In genomic region chr14:61464539-61465320, GRCh38 we compare ENCODE assay signal across 7 cellular contexts.
DNase-seq lines count a peak whose midpoint lies in the region; ATAC-seq, FAIRE-seq and TF ChIP-seq lines count a peak whose summit lies in the region.
"Not testable (repeated sequence)": the region's sequence is repeated elsewhere in the genome, so short reads cannot be mapped to it uniquely, and the experiment has no call there.

No MANE protein-coding gene starts in this region.

- not testable (repeated sequence) for H3K27me3 ChIP-seq in CD4-positive, CD25-positive, alpha-beta regulatory T cell (ENCODE audit: control insufficient read depth, insufficient read depth, low read length); heart right ventricle

- H3K36me3 Mint-ChIP-seq in CD4-positive, CD25-positive, alpha-beta regulatory T cell = peaks cover 52% of the 10 kb centered on the region
- peaks cover 47% of the 10 kb centered on the region for H3K36me3 Mint-ChIP-seq in activated CD4-positive, alpha-beta T cell treated with anti-CD3 and anti-CD28 coated beads for 36 hours (ENCODE audit: low read depth)
- peaks cover 51% of the 10 kb centered on the region for H3K36me3 Mint-ChIP-seq in activated T-helper 1 cell treated with anti-CD3 and anti-CD28 coated beads, Interleukin-12 subunit alpha, Interleukin-12 subunit beta, Interleukin-2, Interleukin-4 antibody, amounts not matched to agents 30 ng/mL and 10 ng/mL and 1 ng/mL, durations not matched to agents 14 hours and 24 hours and 36 hours (ENCODE audit: low read depth)
- peaks cover 48% of the 10 kb centered on the region for H3K36me3 Mint-ChIP-seq in activated naive CD8-positive, alpha-beta T cell treated with anti-CD3 and anti-CD28 coated beads, Interleukin-2, amount 10 ng/mL, durations not matched to agents 7 days and 5 days
- peaks cover 21 to 92% (median 34%) of the 10 kb centered on the region in 3 donors for H3K36me3 Mint-ChIP-seq in naive thymus-derived CD8-positive, alpha-beta T cell

- H3K27ac ChIP-seq in CD4-positive, CD25-positive, alpha-beta regulatory T cell (ENCODE audit: insufficient read depth, low read length, poor library complexity, severe bottlenecking) = not testable (repeated sequence)
- H3K27ac ChIP-seq in heart right ventricle = peak overlapping the region in 6 of 10 donors; percentile 56 to 97 (median 88)

- ATAC-seq in CD4-positive, CD25-positive, alpha-beta regulatory T cell (ENCODE audit: low read depth in 2 of 2); activated CD4-positive, alpha-beta T cell treated with anti-CD3 and anti-CD28 coated beads for 36 hours; activated naive CD8-positive, alpha-beta T cell treated with anti-CD3 and anti-CD28 coated beads, Interleukin-2, amount 10 ng/mL, durations not matched to agents 7 days and 5 days (ENCODE audit: low read depth); heart right ventricle; naive thymus-derived CD8-positive, alpha-beta T cell: not testable (repeated sequence)

- POLR2A ChIA-PET in activated CD4-positive, alpha-beta T cell treated with anti-CD3 and anti-CD28 coated beads for 36 hours (lab: Charles Lee) = interaction anchor here (0.6 kb wide), 1 partner anchor 38 kb away, joined by 3 read pairs; no protein-coding TSS in a partner anchor
- POLR2A ChIA-PET in activated naive CD8-positive, alpha-beta T cell treated with anti-CD3 and anti-CD28 coated beads, Interleukin-2, amount 10 ng/mL, durations not matched to agents 7 days and 5 days (lab: Charles Lee) = interaction anchor here (0.5 kb wide), 1 partner anchor 37 kb away, joined by 3 read pairs; no protein-coding TSS in a partner anchor
- POLR2A ChIA-PET in naive thymus-derived CD8-positive, alpha-beta T cell (lab: Charles Lee) = not testable (repeated sequence)

- H3K36me3 ChIP-seq in CD4-positive, CD25-positive, alpha-beta regulatory T cell (ENCODE audit: control insufficient read depth, insufficient read depth, low read length) = peaks cover 90% of the 10 kb centered on the region
- H3K36me3 ChIP-seq in heart right ventricle = peaks cover 0 to 13% (median 0%) of the 10 kb centered on the region in 9 donors

- not testable (repeated sequence) for DNase-seq in CD4-positive, CD25-positive, alpha-beta regulatory T cell; HTR-8/SVneo (ENCODE audit: insufficient read length, low spot score); activated CD4-positive, alpha-beta T cell treated with anti-CD3 and anti-CD28 coated beads for 36 hours; activated T-helper 1 cell treated with anti-CD3 and anti-CD28 coated beads, Interleukin-12 subunit alpha, Interleukin-12 subunit beta, Interleukin-2, Interleukin-4 antibody, amounts not matched to agents 30 ng/mL and 10 ng/mL and 1 ng/mL, durations not matched to agents 14 hours and 24 hours and 36 hours (ENCODE audit: low spot score); activated naive CD8-positive, alpha-beta T cell treated with anti-CD3 and anti-CD28 coated beads, Interleukin-2, amount 10 ng/mL, durations not matched to agents 7 days and 5 days; heart right ventricle; naive thymus-derived CD8-positive, alpha-beta T cell

- intact Hi-C loops in activated CD4-positive, alpha-beta T cell treated with anti-CD3 and anti-CD28 coated beads for 36 hours (cut with DNase I, micrococcal nuclease) = loop anchor here (5.0 kb wide), 3 partner anchors 248 to 663 kb away; no protein-coding TSS in a partner anchor
- intact Hi-C loops in activated T-helper 1 cell treated with anti-CD3 and anti-CD28 coated beads, Interleukin-12 subunit alpha, Interleukin-12 subunit beta, Interleukin-2, Interleukin-4 antibody, amounts not matched to agents 30 ng/mL and 10 ng/mL and 1 ng/mL, durations not matched to agents 14 hours and 24 hours and 36 hours (cut with micrococcal nuclease) = not testable (repeated sequence)
- intact Hi-C loops in heart right ventricle (cut with DNase I) = loop anchor here in 8 of 10 donors (5.0 to 10.0 kb wide), 4 partner anchors 167 to 373 kb away; partner anchors contain the start of gene SNAPC1 (in 3 of the 8)

- not testable (repeated sequence) for H3K4me3 ChIP-seq in CD4-positive, CD25-positive, alpha-beta regulatory T cell (ENCODE audit: low read depth, low read length); heart right ventricle

- CTCF ChIA-PET in activated CD4-positive, alpha-beta T cell treated with anti-CD3 and anti-CD28 coated beads for 36 hours (lab: Charles Lee) = interaction anchor here (0.6 to 4.0 kb wide), 5 partner anchors 11 to 373 kb away, joined by 3 to 11 read pairs (median 4); no protein-coding TSS in a partner anchor

- H3K9me3 Mint-ChIP-seq in CD4-positive, CD25-positive, alpha-beta regulatory T cell; activated CD4-positive, alpha-beta T cell treated with anti-CD3 and anti-CD28 coated beads for 36 hours (ENCODE audit: low read depth); activated naive CD8-positive, alpha-beta T cell treated with anti-CD3 and anti-CD28 coated beads, Interleukin-2, amount 10 ng/mL, durations not matched to agents 7 days and 5 days; naive thymus-derived CD8-positive, alpha-beta T cell: not testable (repeated sequence)
- peaks cover 10% of the 10 kb centered on the region for H3K9me3 Mint-ChIP-seq in activated T-helper 1 cell treated with anti-CD3 and anti-CD28 coated beads, Interleukin-12 subunit alpha, Interleukin-12 subunit beta, Interleukin-2, Interleukin-4 antibody, amounts not matched to agents 30 ng/mL and 10 ng/mL and 1 ng/mL, durations not matched to agents 14 hours and 24 hours and 36 hours

- peak overlapping the region; percentile 72 to 85 (median 84) for H3K27ac Mint-ChIP-seq in CD4-positive, CD25-positive, alpha-beta regulatory T cell
- H3K27ac Mint-ChIP-seq in activated CD4-positive, alpha-beta T cell treated with anti-CD3 and anti-CD28 coated beads for 36 hours = peak overlapping the region; percentile 8
- peak overlapping the region; percentile 1 for H3K27ac Mint-ChIP-seq in activated T-helper 1 cell treated with anti-CD3 and anti-CD28 coated beads, Interleukin-12 subunit alpha, Interleukin-12 subunit beta, Interleukin-2, Interleukin-4 antibody, amounts not matched to agents 30 ng/mL and 10 ng/mL and 1 ng/mL, durations not matched to agents 14 hours and 24 hours and 36 hours
- H3K27ac Mint-ChIP-seq in activated naive CD8-positive, alpha-beta T cell treated with anti-CD3 and anti-CD28 coated beads, Interleukin-2, amount 10 ng/mL, durations not matched to agents 7 days and 5 days = peak overlapping the region; percentile 14
- peak overlapping the region in 9 of 10 donors; percentile 24 to 80 (median 75) for H3K27ac Mint-ChIP-seq in naive thymus-derived CD8-positive, alpha-beta T cell

- H3K4me1 Mint-ChIP-seq in CD4-positive, CD25-positive, alpha-beta regulatory T cell = peaks cover 31 to 83% (median 55%) of the 10 kb centered on the region in 4 donors
- H3K4me1 Mint-ChIP-seq in activated CD4-positive, alpha-beta T cell treated with anti-CD3 and anti-CD28 coated beads for 36 hours = peaks cover 76% of the 10 kb centered on the region
- H3K4me1 Mint-ChIP-seq in activated T-helper 1 cell treated with anti-CD3 and anti-CD28 coated beads, Interleukin-12 subunit alpha, Interleukin-12 subunit beta, Interleukin-2, Interleukin-4 antibody, amounts not matched to agents 30 ng/mL and 10 ng/mL and 1 ng/mL, durations not matched to agents 14 hours and 24 hours and 36 hours (ENCODE audit: low read depth) = peaks cover 62% of the 10 kb centered on the region
- peaks cover 60% of the 10 kb centered on the region for H3K4me1 Mint-ChIP-seq in activated naive CD8-positive, alpha-beta T cell treated with anti-CD3 and anti-CD28 coated beads, Interleukin-2, amount 10 ng/mL, durations not matched to agents 7 days and 5 days
- peaks cover 34 to 88% (median 81%) of the 10 kb centered on the region in 4 donors for H3K4me1 Mint-ChIP-seq in naive thymus-derived CD8-positive, alpha-beta T cell

- WGBS in heart right ventricle, 2 donors = 79 to 99% methylated on average over 2 of the region's 2 CpGs

- H3K4me1 ChIP-seq in CD4-positive, CD25-positive, alpha-beta regulatory T cell (ENCODE audit: control insufficient read depth, insufficient read depth, low read length, poor library complexity, severe bottlenecking) = peaks cover 29% of the 10 kb centered on the region
- H3K4me1 ChIP-seq in heart right ventricle = peaks cover 3 to 70% (median 61%) of the 10 kb centered on the region in 9 donors

- TF ChIP-seq CTCF in heart right ventricle (IDR thresholded peaks at IDR 0.05) = not testable (repeated sequence)

- peak overlapping the region in 1 of 4 donors; percentile 67 for H3K4me3 Mint-ChIP-seq in CD4-positive, CD25-positive, alpha-beta regulatory T cell
- H3K4me3 Mint-ChIP-seq in activated CD4-positive, alpha-beta T cell treated with anti-CD3 and anti-CD28 coated beads for 36 hours; activated T-helper 1 cell treated with anti-CD3 and anti-CD28 coated beads, Interleukin-12 subunit alpha, Interleukin-12 subunit beta, Interleukin-2, Interleukin-4 antibody, amounts not matched to agents 30 ng/mL and 10 ng/mL and 1 ng/mL, durations not matched to agents 14 hours and 24 hours and 36 hours; activated naive CD8-positive, alpha-beta T cell treated with anti-CD3 and anti-CD28 coated beads, Interleukin-2, amount 10 ng/mL, durations not matched to agents 7 days and 5 days: not testable (repeated sequence)
- peak overlapping the region in 1 of 10 donors; percentile 34 for H3K4me3 Mint-ChIP-seq in naive thymus-derived CD8-positive, alpha-beta T cell

- not testable (repeated sequence) for H3K9me3 ChIP-seq in CD4-positive, CD25-positive, alpha-beta regulatory T cell (ENCODE audit: control insufficient read depth in 2 of 2, low read length in 2 of 2); heart right ventricle

- H3K27me3 Mint-ChIP-seq in CD4-positive, CD25-positive, alpha-beta regulatory T cell; activated CD4-positive, alpha-beta T cell treated with anti-CD3 and anti-CD28 coated beads for 36 hours; activated T-helper 1 cell treated with anti-CD3 and anti-CD28 coated beads, Interleukin-12 subunit alpha, Interleukin-12 subunit beta, Interleukin-2, Interleukin-4 antibody, amounts not matched to agents 30 ng/mL and 10 ng/mL and 1 ng/mL, durations not matched to agents 14 hours and 24 hours and 36 hours (ENCODE audit: insufficient read depth); activated naive CD8-positive, alpha-beta T cell treated with anti-CD3 and anti-CD28 coated beads, Interleukin-2, amount 10 ng/mL, durations not matched to agents 7 days and 5 days; naive thymus-derived CD8-positive, alpha-beta T cell: not testable (repeated sequence)

- FAIRE-seq in HTR-8/SVneo (lab: Jason Lieb, UNC) = peak; percentile 4

Comparison
In these comparisons a context has a peak if more than half of its experiments do, and no peak if none do; other contexts are left out.
1. H3K27ac Mint-ChIP-seq: peak in every context shown above with its lines; median percentile 84 in CD4-positive, CD25-positive, alpha-beta regulatory T cell; 75 in naive thymus-derived CD8-positive, alpha-beta T cell; 14 in activated naive CD8-positive, alpha-beta T cell treated with anti-CD3 and anti-CD28 coated beads, Interleukin-2, amount 10 ng/mL, durations not matched to agents 7 days and 5 days; 8 in activated CD4-positive, alpha-beta T cell treated with anti-CD3 and anti-CD28 coated beads for 36 hours; 1 in activated T-helper 1 cell treated with anti-CD3 and anti-CD28 coated beads, Interleukin-12 subunit alpha, Interleukin-12 subunit beta, Interleukin-2, Interleukin-4 antibody, amounts not matched to agents 30 ng/mL and 10 ng/mL and 1 ng/mL, durations not matched to agents 14 hours and 24 hours and 36 hours.